Comparison of ENCODE assay signal across 10 cellular contexts in genomic region chr2:171541202-171541884, GRCh38. TPM values are rescaled to one million over a fixed set of nuclear protein-coding genes. Genes with fewer than 3 reads are reported as not detected.
DNase-seq lines count a peak whose midpoint lies in the region; ATAC-seq and TF ChIP-seq lines count a peak whose summit lies in the region.
"Had no signal": no experiment of that assay in that cellular context is flagged by ENCODE, and none has a peak within 500 bp of the region (broad histone marks: within the 10 kb centered on the region; RNA-seq: fewer than 3 reads in every experiment).

No MANE protein-coding gene starts in this region.

- no peak overlapping the region for H3K27ac Mint-ChIP-seq in Calu3 (ENCODE audit: unreplicated experiment)

- H3K4me1 Mint-ChIP-seq in Calu3 (ENCODE audit: low read depth, unreplicated experiment): no peaks in the 10 kb centered on the region

- POLR2A ChIA-PET in HEK293 (lab: Yijun Ruan, JAX): no interaction called here

- TF ChIP-seq EP300 in stomach (IDR thresholded peaks at IDR 0.05): no peak

- no peaks in the 10 kb centered on the region; a peak in 1 of 3 replicates for H3K36me3 ChIP-seq in HEK293 (ENCODE audit: control insufficient read depth in 2 of 2, insufficient read depth in 1 of 2, low read length in 2 of 2)
- peaks cover 34% of the 10 kb centered on the region for H3K36me3 ChIP-seq in SJCRH30
- H3K36me3 ChIP-seq in kidney epithelial cell (ENCODE audit: control insufficient read depth, insufficient read depth, low read length): no peaks in the 10 kb centered on the region
- H3K36me3 ChIP-seq in stomach: peaks cover 7 to 28% (median 24%) of the 10 kb centered on the region in 4 donors
- H3K36me3 ChIP-seq: ovary had no signal

- intact Hi-C loops in Calu3 (cut with micrococcal nuclease; ENCODE audit: unreplicated experiment): no loop called here
- intact Hi-C loops in stomach (cut with DNase I; ENCODE audit: low total_unique reads): no loop called here

- H3K9me3 Mint-ChIP-seq in Calu3 (ENCODE audit: low read depth, unreplicated experiment): no peaks in the 10 kb centered on the region

- H3K4me3 ChIP-seq in HEK293 (ENCODE audit: low read depth, low read length) (no peak overlapping the region), SJCRH30 (no peak overlapping the region), kidney epithelial cell (ENCODE audit: low read depth, low read length) (no peak overlapping the region), stomach (no peak overlapping the region)
- H3K4me3 ChIP-seq: ovary had no signal

- no TSS peak for BruUV-seq in Calu3 (replicated peaks; lab: Mats Ljungman, UMichigan)

- H3K27ac ChIP-seq in HEK293 (ENCODE audit: extremely low read depth, low read depth, low read length) (no peak overlapping the region), SJCRH30 (no peak overlapping the region), stomach (no peak overlapping the region)
- H3K27ac ChIP-seq: ovary had no signal

- TF ChIP-seq CTCF in Calu3 (IDR thresholded peaks at IDR 0.05; ENCODE audit: unreplicated experiment): no peak
- peak; percentile 60 for TF ChIP-seq CTCF in HEK293 (tag by site-specific recombination; IDR thresholded peaks at IDR 0.05)
- TF ChIP-seq CTCF in kidney epithelial cell (IDR thresholded peaks at IDR 0.05; ENCODE audit: insufficient read depth, low read length, poor library complexity, severe bottlenecking): peak; percentile 38
- TF ChIP-seq CTCF in stomach (IDR thresholded peaks at IDR 0.05): no peak

- H3K36me3 Mint-ChIP-seq in Calu3 (ENCODE audit: insufficient read depth, unreplicated experiment): no peaks in the 10 kb centered on the region

- ATAC-seq in HG03457 (IDR thresholded peaks at IDR 0.05; ENCODE audit: unreplicated experiment): no peak

- H3K27me3 ChIP-seq in SJCRH30 (no peaks in the 10 kb centered on the region), kidney epithelial cell (ENCODE audit: control insufficient read depth, insufficient read depth, low read length) (no peaks in the 10 kb centered on the region), stomach (no peaks in the 10 kb centered on the region)
- H3K27me3 ChIP-seq: ovary had no signal

- peak; percentile 42 for DNase-seq in Calu3
- DNase-seq in SJCRH30: peak; percentile 16 to 42
- DNase-seq in kidney epithelial cell (ENCODE audit: low read depth): no peak
- no peak for DNase-seq in medulla oblongata (ENCODE audit: extremely low spot score)
- no peak for DNase-seq in stomach
- no peak for DNase-seq in amniotic stem cell (lab: John Stamatoyannopoulos, UW)
- DNase-seq: NCI-H187, ovary had no signal

- peaks cover 4% of the 10 kb centered on the region for H3K27me3 Mint-ChIP-seq in Calu3 (ENCODE audit: unreplicated experiment)

- CTCF ChIA-PET in Calu3 (lab: Charles Lee): no interaction called here
- CTCF ChIA-PET in HEK293 (lab: Yijun Ruan, JAX): interaction anchor here (0.6 to 0.8 kb wide), 4 partner anchors 33 to 1288 kb away, joined by 3 to 4 read pairs (median 3); no protein-coding TSS in a partner anchor

- WGBS in stomach, 5 donors: 68 to 81% (median 76%) methylated on average over 6 of the region's 6 CpGs

- no peaks in the 10 kb centered on the region for H3K4me1 ChIP-seq in HEK293 (ENCODE audit: control insufficient read depth, insufficient read depth, low read length)
- no peaks in the 10 kb centered on the region for H3K4me1 ChIP-seq in SJCRH30
- H3K4me1 ChIP-seq in stomach: no peaks in the 10 kb centered on the region

- H3K4me3 Mint-ChIP-seq in Calu3 (ENCODE audit: low read depth, unreplicated experiment): no peak overlapping the region

- TF ChIP-seq POLR2A in stomach (IDR thresholded peaks at IDR 0.05): no peak

- H3K9me3 ChIP-seq in HEK293 (ENCODE audit: control insufficient read depth, insufficient read depth, low read depth, low read length) (no peaks in the 10 kb centered on the region), SJCRH30 (replicated peaks) (no peaks in the 10 kb centered on the region), stomach (no peaks in the 10 kb centered on the region)
- H3K9me3 ChIP-seq: ovary had no signal

TF ChIP-seq in HEK293, 187 proteins besides CTCF, POLR2A, EP300 and RAD21:
- no peak for TF ChIP-seq ZBTB21 (tag by site-specific recombination; IDR thresholded peaks at IDR 0.05)
- peak; percentile 30; the same call in 1 of the 2 replicates for TF ChIP-seq YY1 (tag by site-specific recombination; IDR thresholded peaks at IDR 0.05)
- TF ChIP-seq ZIC2 (tag by site-specific recombination; IDR thresholded peaks at IDR 0.05): peak; percentile 71
- TF ChIP-seq ZBTB44 (tag by site-specific recombination; IDR thresholded peaks at IDR 0.05): peak; percentile 71
TF ChIP-seq in HEK293: peak in this region for 3.

RNA-seq across cellular contexts. Expression of gene CYBRD1, which starts 19.1 kb away (rescaled TPM):
- total RNA-seq in Calu3 (2022) (2.3 and 2.6 TPM in 2 replicates), kidney epithelial cell (6.8 and 8.8 TPM in 2 replicates), stomach (100 to 1,000 TPM in 2 of 5 donors, 10 to 100 TPM in 3; 12.2 to 150 (median 74.5) TPM)
- 67.0 and 71.2 TPM in 2 replicates for total RNA-seq in SJCRH30 (2014; rRNA removed; shearing (Covaris generic))
- polyA plus RNA-seq in stomach: 10 to 100 TPM; 25.2 to 31.7 (median 29.2) TPM

Comparison
In these comparisons a context has a peak if more than half of its experiments do, and no peak if none do; other contexts are left out.
1. DNase-seq: peak in Calu3 (single experiment) and SJCRH30 (2 of 2); none in kidney epithelial cell (single experiment), medulla oblongata (single experiment), stomach (single experiment) and amniotic stem cell (single experiment).
2. CTCF ChIP-seq: peak in HEK293 (single experiment) and kidney epithelial cell (single experiment); none in Calu3 (single experiment) and stomach (0 of 7).